Comparison of ENCODE assay signal across 24 cellular contexts in the genomic region with DNA sequence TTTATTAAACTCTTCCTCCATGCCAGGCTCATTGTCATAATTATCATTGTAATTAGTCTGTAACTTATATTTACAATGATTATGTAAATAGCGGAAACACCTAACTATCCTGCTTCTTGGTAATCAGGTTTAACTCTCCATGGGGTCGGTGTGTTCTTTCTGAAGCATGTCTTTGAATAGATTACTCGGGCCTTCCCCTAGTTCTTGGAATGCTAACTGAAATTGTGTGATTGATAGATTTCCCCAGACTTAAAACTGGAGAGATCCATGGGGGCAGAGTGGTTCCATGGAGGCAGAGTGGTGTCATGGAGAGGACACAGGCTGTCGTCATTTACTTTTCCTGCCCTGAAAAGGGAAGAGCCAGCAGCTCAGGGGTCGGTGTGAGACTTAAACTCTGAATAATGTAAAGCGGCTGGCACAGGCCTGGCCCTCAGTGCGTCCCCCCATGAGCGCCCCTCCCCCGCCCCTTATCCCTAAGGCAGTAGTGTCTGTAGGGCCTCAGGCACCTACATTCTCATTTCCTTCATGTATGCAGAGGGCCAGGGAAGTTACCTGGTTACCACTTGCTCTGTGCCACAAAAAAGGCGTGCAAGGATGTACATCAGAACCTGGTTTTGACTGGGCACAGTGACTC.
"Had no signal": no experiment of that assay in that cellular context is flagged by ENCODE, and none has a peak within 500 bp of the region (broad histone marks: within the 10 kb centered on the region; RNA-seq: fewer than 3 reads in every experiment).

No MANE protein-coding gene starts in this region.

- H3K4me3 ChIP-seq: dorsolateral prefrontal cortex, esophagus squamous epithelium, gastroesophageal sphincter, left ventricle myocardium inferior, lung, ovary, right atrium auricular region, sigmoid colon, skin epidermis, stomach, thoracic aorta, transverse colon had no signal

- H3K9me3 ChIP-seq: esophagus squamous epithelium, gastroesophageal sphincter, left ventricle myocardium inferior, ovary, right atrium auricular region, sigmoid colon, stomach, thoracic aorta, transverse colon had no signal

- H3K4me1 Mint-ChIP-seq: immature natural killer cell had no signal

- H3K36me3 ChIP-seq: esophagus squamous epithelium, gastroesophageal sphincter, left ventricle myocardium inferior, ovary, right atrium auricular region, sigmoid colon, stomach, thoracic aorta, transverse colon had no signal

- H3K36me3 Mint-ChIP-seq: immature natural killer cell had no signal

- H3K9me3 Mint-ChIP-seq: effector memory CD8-positive, alpha-beta T cell; immature natural killer cell; naive thymus-derived CD4-positive, alpha-beta T cell; nephron progenitor cell had no signal

- ATAC-seq: effector memory CD8-positive, alpha-beta T cell; gastroesophageal sphincter; left cardiac atrium; naive thymus-derived CD4-positive, alpha-beta T cell had no signal

- H3K4me3 Mint-ChIP-seq: effector memory CD8-positive, alpha-beta T cell; immature natural killer cell; naive thymus-derived CD4-positive, alpha-beta T cell; nephron progenitor cell had no signal

- H3K27me3 Mint-ChIP-seq: effector memory CD8-positive, alpha-beta T cell; naive thymus-derived CD4-positive, alpha-beta T cell had no signal

- DNase-seq: cortex of kidney; dorsolateral prefrontal cortex; effector memory CD8-positive, alpha-beta T cell; esophagus squamous epithelium; foreskin fibroblast; immature natural killer cell; kidney; left cardiac atrium; left ventricle myocardium inferior; mesenchymal stem cell; naive thymus-derived CD4-positive, alpha-beta T cell; nephron progenitor cell; ovary; sigmoid colon; stimulated activated CD4-positive, alpha-beta T cell treated with anti-CD3 and anti-CD28 coated beads, Interleukin-12 subunit alpha, Interleukin-12 subunit beta, amount 100 ng/mL, for 4 hours; stimulated activated naive CD4-positive, alpha-beta T cell; stomach; substantia nigra; transverse colon had no signal

- H3K27ac ChIP-seq: dorsolateral prefrontal cortex, esophagus squamous epithelium, gastroesophageal sphincter, left ventricle myocardium inferior, ovary, right atrium auricular region, sigmoid colon, skin epidermis, stomach, thoracic aorta, transverse colon had no signal

- H3K27ac Mint-ChIP-seq: effector memory CD8-positive, alpha-beta T cell; immature natural killer cell; naive thymus-derived CD4-positive, alpha-beta T cell had no signal

- H3K27me3 ChIP-seq: dorsolateral prefrontal cortex, esophagus squamous epithelium, gastroesophageal sphincter, ovary, right atrium auricular region, sigmoid colon, stomach, transverse colon had no signal
